In genomic region chr1:185152187-185152767, GRCh38 we compare ENCODE assay signal across 20 cellular contexts. TPM values are rescaled to one million over a fixed set of nuclear protein-coding genes. Genes with fewer than 3 reads are reported as not detected.
DNase-seq lines count a peak whose midpoint lies in the region; ATAC-seq and TF ChIP-seq lines count a peak whose summit lies in the region.
"Had no signal": no experiment of that assay in that cellular context is flagged by ENCODE, and none has a peak within 500 bp of the region (broad histone marks: within the 10 kb centered on the region; RNA-seq: fewer than 3 reads in every experiment).

No MANE protein-coding gene starts in this region.

- ATAC-seq in natural killer cell treated with Interleukin-12 subunit alpha and Interleukin-12 subunit beta and Interleukin-15 and Interleukin-18, amount 100 ng/mL, for 72 hours = no peak
- no peak for ATAC-seq in HG02884 (IDR thresholded peaks at IDR 0.05; ENCODE audit: unreplicated experiment)
- ATAC-seq: CD8-positive, alpha-beta T cell; left ventricle myocardium superior; naive thymus-derived CD4-positive, alpha-beta T cell had no signal

- no peaks in the 10 kb centered on the region; the same call in 1 of the 2 replicates for H3K27me3 Mint-ChIP-seq in HFFc6 (ENCODE audit: insufficient read depth)
- no peaks in the 10 kb centered on the region for H3K27me3 Mint-ChIP-seq in osteocyte (ENCODE audit: unreplicated experiment)
- H3K27me3 Mint-ChIP-seq in natural killer cell treated with Interleukin-12 subunit alpha and Interleukin-12 subunit beta and Interleukin-15 and Interleukin-18, amount 100 ng/mL, for 72 hours = no peaks in the 10 kb centered on the region
- H3K27me3 Mint-ChIP-seq: activated CD4-positive, alpha-beta T cell treated with anti-CD3 and anti-CD28 coated beads, Interleukin-2, amount 10 ng/mL, durations not matched to agents 7 days and 5 days; naive thymus-derived CD4-positive, alpha-beta T cell had no signal

- H3K4me3 Mint-ChIP-seq in HFFc6 = peak overlapping the region; percentile 12; the same call in 1 of the 2 replicates
- no peak overlapping the region for H3K4me3 Mint-ChIP-seq in osteocyte (ENCODE audit: unreplicated experiment)
- no peak overlapping the region for H3K4me3 Mint-ChIP-seq in natural killer cell treated with Interleukin-12 subunit alpha and Interleukin-12 subunit beta and Interleukin-15 and Interleukin-18, amount 100 ng/mL, for 72 hours
- H3K4me3 Mint-ChIP-seq: activated CD4-positive, alpha-beta T cell treated with anti-CD3 and anti-CD28 coated beads, Interleukin-2, amount 10 ng/mL, durations not matched to agents 7 days and 5 days; activated naive CD4-positive, alpha-beta T cell treated with anti-CD3 and anti-CD28 coated beads for 36 hours; CD8-positive, alpha-beta T cell; endodermal cell had no signal

- no peak overlapping the region for H3K4me3 ChIP-seq in epithelial cell of esophagus (ENCODE audit: low read length)
- H3K4me3 ChIP-seq: prostate gland, tibial nerve had no signal

- H3K4me1 Mint-ChIP-seq in HFFc6 (ENCODE audit: low read depth) (peaks cover 34% of the 10 kb centered on the region), osteocyte (ENCODE audit: unreplicated experiment) (peaks cover 33% of the 10 kb centered on the region)
- H3K4me1 Mint-ChIP-seq in natural killer cell treated with Interleukin-12 subunit alpha and Interleukin-12 subunit beta and Interleukin-15 and Interleukin-18, amount 100 ng/mL, for 72 hours (ENCODE audit: low read depth in 2 of 2) = peaks cover 15 to 23% of the 10 kb centered on the region in 2 donors

- no peaks in the 10 kb centered on the region for H3K9me3 Mint-ChIP-seq in HFFc6
- H3K9me3 Mint-ChIP-seq in osteocyte (ENCODE audit: unreplicated experiment) = no peaks in the 10 kb centered on the region
- H3K9me3 Mint-ChIP-seq in natural killer cell treated with Interleukin-12 subunit alpha and Interleukin-12 subunit beta and Interleukin-15 and Interleukin-18, amount 100 ng/mL, for 72 hours = no peaks in the 10 kb centered on the region
- H3K9me3 Mint-ChIP-seq: activated CD4-positive, alpha-beta T cell treated with anti-CD3 and anti-CD28 coated beads, Interleukin-2, amount 10 ng/mL, durations not matched to agents 7 days and 5 days; activated naive CD4-positive, alpha-beta T cell treated with anti-CD3 and anti-CD28 coated beads for 36 hours; CD8-positive, alpha-beta T cell; endodermal cell; naive thymus-derived CD4-positive, alpha-beta T cell had no signal

- no peak for TF ChIP-seq CTCF in HFFc6 (IDR thresholded peaks at IDR 0.05)
- TF ChIP-seq CTCF in epithelial cell of esophagus (IDR thresholded peaks at IDR 0.05; ENCODE audit: insufficient read depth, low read depth, low read length, missing control alignments) = no peak
- no peak for TF ChIP-seq CTCF in osteocyte (IDR thresholded peaks at IDR 0.05)

- peaks cover 21% of the 10 kb centered on the region for H3K36me3 Mint-ChIP-seq in HFFc6 (ENCODE audit: low read depth)
- peaks cover 28% of the 10 kb centered on the region for H3K36me3 Mint-ChIP-seq in osteocyte (ENCODE audit: unreplicated experiment)
- peaks cover 11% of the 10 kb centered on the region for H3K36me3 Mint-ChIP-seq in natural killer cell treated with Interleukin-12 subunit alpha and Interleukin-12 subunit beta and Interleukin-15 and Interleukin-18, amount 100 ng/mL, for 72 hours

- H3K27ac Mint-ChIP-seq in HFFc6 (peak overlapping the region; percentile 11; the same call in 1 of the 2 replicates), osteocyte (ENCODE audit: unreplicated experiment) (peak overlapping the region; percentile 3)
- no peak overlapping the region for H3K27ac Mint-ChIP-seq in natural killer cell treated with Interleukin-12 subunit alpha and Interleukin-12 subunit beta and Interleukin-15 and Interleukin-18, amount 100 ng/mL, for 72 hours
- H3K27ac Mint-ChIP-seq: activated CD4-positive, alpha-beta T cell treated with anti-CD3 and anti-CD28 coated beads, Interleukin-2, amount 10 ng/mL, durations not matched to agents 7 days and 5 days; activated naive CD4-positive, alpha-beta T cell treated with anti-CD3 and anti-CD28 coated beads for 36 hours; CD8-positive, alpha-beta T cell; endodermal cell had no signal

- DNase-seq in HFFc6 (no peak), SW480 (ENCODE audit: low spot score) (peak; percentile 5), epithelial cell of esophagus (ENCODE audit: low read depth) (peak; percentile 19), osteocyte (ENCODE audit: extremely low spot score, unreplicated experiment) (no peak), iPS-NIHi7 (ENCODE audit: extremely low spot score) (no peak)
- DNase-seq in natural killer cell treated with Interleukin-12 subunit alpha and Interleukin-12 subunit beta and Interleukin-15 and Interleukin-18, amount 100 ng/mL, for 72 hours (ENCODE audit: low spot score) = no peak
- DNase-seq: activated CD4-positive, alpha-beta T cell treated with anti-CD3 and anti-CD28 coated beads, Interleukin-2, amount 10 ng/mL, durations not matched to agents 7 days and 5 days; activated naive CD4-positive, alpha-beta T cell treated with anti-CD3 and anti-CD28 coated beads for 36 hours; caudate nucleus; CD8-positive, alpha-beta T cell; endodermal cell; left ventricle myocardium superior; naive thymus-derived CD4-positive, alpha-beta T cell; NCI-H187 treated with DMSO at 0.1 percent for 48 hours; NCI-H446 treated with DMSO at 0.1 percent for 48 hours; SHP77 treated with DMSO at 0.1 percent for 48 hours; stimulated activated naive CD4-positive, alpha-beta T cell had no signal

RNA-seq across cellular contexts. Expression of gene TRMT1L, which starts 4.5 kb away (rescaled TPM):
- total RNA-seq in HFFc6 (2021; fragmentation: NEBNext Ultra II Directional; extraction: Animal tissue kit (Norgen Biotek cat#: 25700)) = 10 to 100 TPM; 12.7 to 21.1 (median 14.7) TPM
- total RNA-seq in osteocyte = 14.1 and 16.9 TPM in 2 replicates
- total RNA-seq in natural killer cell treated with Interleukin-12 subunit alpha and Interleukin-12 subunit beta and Interleukin-15 and Interleukin-18, amount 100 ng/mL, for 72 hours = 10 to 100 TPM; 10.6 to 15.0 TPM

RNA-seq across cellular contexts. Expression of gene SWT1, which starts 4.7 kb away (rescaled TPM):
- total RNA-seq in HFFc6 (2021; fragmentation: NEBNext Ultra II Directional; extraction: Animal tissue kit (Norgen Biotek cat#: 25700)) = 1 to 10 TPM; 1.7 to 2.5 (median 2.1) TPM
- total RNA-seq in osteocyte = 7.6 and 8.3 TPM in 2 replicates
- 1 to 10 TPM; 2.2 to 2.3 TPM for total RNA-seq in natural killer cell treated with Interleukin-12 subunit alpha and Interleukin-12 subunit beta and Interleukin-15 and Interleukin-18, amount 100 ng/mL, for 72 hours

Comparison
In these comparisons a context has a peak if more than half of its experiments do, and no peak if none do; other contexts are left out.
1. DNase-seq: peak in SW480 (single experiment) and epithelial cell of esophagus (single experiment); none in HFFc6 (single experiment), osteocyte (single experiment), iPS-NIHi7 (single experiment) and natural killer cell treated with Interleukin-12 subunit alpha and Interleukin-12 subunit beta and Interleukin-15 and Interleukin-18, amount 100 ng/mL, for 72 hours (single experiment).
2. H3K27ac Mint-ChIP-seq: peak in HFFc6 (single experiment) and osteocyte (single experiment); none in natural killer cell treated with Interleukin-12 subunit alpha and Interleukin-12 subunit beta and Interleukin-15 and Interleukin-18, amount 100 ng/mL, for 72 hours (0 of 2).